Comparison of ENCODE assay signal across 19 cellular contexts in the genomic region with DNA sequence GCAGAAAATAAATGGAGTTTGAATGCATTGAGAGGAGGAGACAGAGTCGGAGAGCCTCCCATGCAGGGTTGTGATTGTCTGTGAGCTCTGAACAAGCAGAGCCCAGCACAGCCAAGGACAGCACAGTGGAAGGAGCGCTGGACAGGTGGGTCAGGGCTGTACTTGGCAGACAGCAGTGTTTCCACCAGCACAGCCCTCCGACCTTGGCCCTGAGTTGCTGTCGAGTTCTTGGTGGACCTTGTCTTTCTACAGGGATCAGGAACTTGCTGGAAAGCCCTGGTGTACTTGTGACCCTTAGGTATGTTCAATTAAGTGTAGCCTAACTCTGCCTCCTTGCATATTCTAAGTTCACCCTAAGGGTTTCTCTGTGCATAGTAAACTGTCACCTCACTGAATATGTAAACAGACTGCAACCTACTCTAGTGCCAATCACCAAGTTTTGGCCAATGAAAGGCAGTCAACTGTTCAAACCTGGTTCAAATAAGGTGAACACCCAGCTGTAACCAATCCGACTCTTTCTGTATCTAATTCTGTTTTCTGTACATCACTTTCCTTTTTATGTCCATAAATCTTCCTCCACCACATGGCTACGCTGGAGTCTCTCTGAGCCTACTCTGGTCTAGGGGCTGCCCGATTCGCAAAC.
"Had no signal": no experiment of that assay in that cellular context is flagged by ENCODE, and none has a peak within 500 bp of the region (broad histone marks: within the 10 kb centered on the region; RNA-seq: fewer than 3 reads in every experiment).

No MANE protein-coding gene starts in this region.

- H3K36me3 Mint-ChIP-seq: naive thymus-derived CD8-positive, alpha-beta T cell; stimulated activated memory B cell treated with anti-CD40 and anti-IgM and Interleukin-4, amounts not matched to agents 10 μg/mL and 1 μg/mL and 100 μg/mL, for 72 hours had no signal

- H3K36me3 ChIP-seq: ascending aorta, heart right ventricle, left lung, prostate gland, tibial artery, uterus had no signal

- H3K4me1 Mint-ChIP-seq: activated CD4-positive, alpha-beta T cell treated with anti-CD3 and anti-CD28 coated beads, Interleukin-2, amount 10 ng/mL, durations not matched to agents 24 days and 14 days; activated naive CD8-positive, alpha-beta T cell treated with anti-CD3 and anti-CD28 coated beads, Interleukin-2, amount 50 U/mL, for 24 hours had no signal

- H3K9me3 ChIP-seq: ascending aorta, heart right ventricle, left lung, prostate gland, tibial artery, uterus had no signal

- H3K9me3 Mint-ChIP-seq: activated CD4-positive, alpha-beta T cell treated with anti-CD3 and anti-CD28 coated beads, Interleukin-2, amount 10 ng/mL, durations not matched to agents 24 days and 14 days; activated naive CD4-positive, alpha-beta T cell treated with anti-CD3 and anti-CD28 coated beads for 36 hours; activated naive CD8-positive, alpha-beta T cell treated with anti-CD3 and anti-CD28 coated beads, Interleukin-2, amount 50 U/mL, for 24 hours; effector memory CD8-positive, alpha-beta T cell; naive thymus-derived CD8-positive, alpha-beta T cell; stimulated activated memory B cell treated with anti-CD40 and anti-IgM and Interleukin-4, amounts not matched to agents 10 μg/mL and 1 μg/mL and 100 μg/mL, for 72 hours had no signal

- H3K27ac Mint-ChIP-seq: activated CD4-positive, alpha-beta T cell treated with anti-CD3 and anti-CD28 coated beads, Interleukin-2, amount 10 ng/mL, durations not matched to agents 24 days and 14 days; activated naive CD4-positive, alpha-beta T cell treated with anti-CD3 and anti-CD28 coated beads for 36 hours; activated naive CD8-positive, alpha-beta T cell treated with anti-CD3 and anti-CD28 coated beads, Interleukin-2, amount 50 U/mL, for 24 hours; effector memory CD8-positive, alpha-beta T cell; naive thymus-derived CD8-positive, alpha-beta T cell; stimulated activated memory B cell treated with anti-CD40 and anti-IgM and Interleukin-4, amounts not matched to agents 10 μg/mL and 1 μg/mL and 100 μg/mL, for 72 hours had no signal

- H3K4me3 Mint-ChIP-seq: activated CD4-positive, alpha-beta T cell treated with anti-CD3 and anti-CD28 coated beads, Interleukin-2, amount 10 ng/mL, durations not matched to agents 24 days and 14 days; activated naive CD4-positive, alpha-beta T cell treated with anti-CD3 and anti-CD28 coated beads for 36 hours; activated naive CD8-positive, alpha-beta T cell treated with anti-CD3 and anti-CD28 coated beads, Interleukin-2, amount 50 U/mL, for 24 hours; effector memory CD8-positive, alpha-beta T cell; naive thymus-derived CD8-positive, alpha-beta T cell; stimulated activated memory B cell treated with anti-CD40 and anti-IgM and Interleukin-4, amounts not matched to agents 10 μg/mL and 1 μg/mL and 100 μg/mL, for 72 hours had no signal

- H3K4me3 ChIP-seq: ascending aorta, heart right ventricle, left lung, prostate gland, tibial artery, uterus had no signal

- ATAC-seq: activated naive CD8-positive, alpha-beta T cell treated with anti-CD3 and anti-CD28 coated beads, Interleukin-2, amount 50 U/mL, for 24 hours; effector memory CD8-positive, alpha-beta T cell; heart right ventricle; left lung; naive thymus-derived CD8-positive, alpha-beta T cell; sciatic nerve; stimulated activated memory B cell treated with anti-CD40 and anti-IgM and Interleukin-4, amounts not matched to agents 10 μg/mL and 1 μg/mL and 100 μg/mL, for 72 hours had no signal

- H3K27ac ChIP-seq: ascending aorta, epithelial cell of prostate, heart right ventricle, left lung, prostate gland, tibial artery, uterus had no signal

- H3K27me3 ChIP-seq: ascending aorta, heart right ventricle, left lung, tibial artery, uterus had no signal

- DNase-seq: activated CD4-positive, alpha-beta T cell treated with anti-CD3 and anti-CD28 coated beads, Interleukin-2, amount 10 ng/mL, durations not matched to agents 24 days and 14 days; activated CD4-positive, CD25-positive, alpha-beta regulatory T cell; activated naive CD4-positive, alpha-beta T cell treated with anti-CD3 and anti-CD28 coated beads for 36 hours; activated naive CD8-positive, alpha-beta T cell treated with anti-CD3 and anti-CD28 coated beads, Interleukin-2, amount 50 U/mL, for 24 hours; dermis blood vessel endothelial cell; effector memory CD8-positive, alpha-beta T cell; foreskin melanocyte; heart right ventricle; left lung; naive thymus-derived CD8-positive, alpha-beta T cell; nucleus accumbens; stimulated activated CD4-positive, alpha-beta T cell treated with anti-CD3 and anti-CD28 coated beads, Interleukin-12 subunit alpha, Interleukin-12 subunit beta, amount 100 ng/mL, for 4 hours; tibial artery; uterus had no signal

- H3K4me1 ChIP-seq: prostate gland had no signal
